Comparison of ENCODE assay signal across 15 cellular contexts in genomic region chr3:28841436-28841835, GRCh38.
DNase-seq lines count a peak whose midpoint lies in the region; ATAC-seq, FAIRE-seq and TF ChIP-seq lines count a peak whose summit lies in the region.
"Had no signal": no experiment of that assay in that cellular context is flagged by ENCODE, and none has a peak within 500 bp of the region (broad histone marks: within the 10 kb centered on the region; RNA-seq: fewer than 3 reads in every experiment).

No MANE protein-coding gene starts in this region.

- TF ChIP-seq CTCF in natural killer cell (IDR thresholded peaks at IDR 0.05) (no peak), WERI-Rb-1 (IDR thresholded peaks at IDR 0.05; ENCODE audit: low read depth, low read length) (no peak)

- WGBS in small intestine, 3 donors: 44 to 93% (median 58%) methylated on average over 2 of the region's 2 CpGs

- H3K36me3 Mint-ChIP-seq in natural killer cell treated with Interleukin-12 subunit alpha and Interleukin-12 subunit beta and Interleukin-15 and Interleukin-18, amount 100 ng/mL, for 72 hours: no peaks in the 10 kb centered on the region
- H3K36me3 Mint-ChIP-seq in natural killer cell: no peaks in the 10 kb centered on the region
- H3K36me3 Mint-ChIP-seq: activated naive CD8-positive, alpha-beta T cell; stimulated activated naive B cell treated with anti-CD40 and anti-IgM and Interleukin-4, amounts not matched to agents 10 μg/mL and 1 μg/mL and 100 μg/mL, for 72 hours had no signal

- ATAC-seq in natural killer cell treated with Interleukin-12 subunit alpha and Interleukin-12 subunit beta and Interleukin-15 and Interleukin-18, amount 100 ng/mL, for 72 hours: peak; percentile 12 to 21
- ATAC-seq in natural killer cell (no peak), HG02678 (IDR thresholded peaks at IDR 0.05; ENCODE audit: unreplicated experiment) (peak; percentile 18), HG03520 (IDR thresholded peaks at IDR 0.05; ENCODE audit: unreplicated experiment) (peak; percentile 20), GM19324 (IDR thresholded peaks at IDR 0.05; ENCODE audit: low FRiP score, unreplicated experiment) (no peak)
- ATAC-seq: heart left ventricle, SK-N-SH treated with all-trans-retinoic acid at 6 μM for 48 hours had no signal

- FAIRE-seq in small intestine (lab: Jason Lieb, UNC): no peak

- no peaks in the 10 kb centered on the region for H3K9me3 ChIP-seq in WERI-Rb-1 (ENCODE audit: severe bottlenecking)
- no peaks in the 10 kb centered on the region for H3K9me3 ChIP-seq in small intestine (ENCODE audit: control insufficient read depth, low read depth)
- H3K9me3 ChIP-seq: heart left ventricle, uterus had no signal

- intact Hi-C loops in natural killer cell (cut with micrococcal nuclease): no loop called here

- H3K4me3 Mint-ChIP-seq in natural killer cell treated with Interleukin-12 subunit alpha and Interleukin-12 subunit beta and Interleukin-15 and Interleukin-18, amount 100 ng/mL, for 72 hours: no peak overlapping the region
- no peak overlapping the region for H3K4me3 Mint-ChIP-seq in natural killer cell
- H3K4me3 Mint-ChIP-seq: activated naive CD8-positive, alpha-beta T cell; stimulated activated naive B cell treated with anti-CD40 and anti-IgM and Interleukin-4, amounts not matched to agents 10 μg/mL and 1 μg/mL and 100 μg/mL, for 72 hours had no signal

- no peak for DNase-seq in natural killer cell treated with Interleukin-12 subunit alpha and Interleukin-12 subunit beta and Interleukin-15 and Interleukin-18, amount 100 ng/mL, for 72 hours (ENCODE audit: low spot score)
- DNase-seq in natural killer cell (no peak), AML-193 (lab: John Stamatoyannopoulos, UW) (no peak), WERI-Rb-1 (no peak), small intestine (no peak)
- DNase-seq: cerebellar nuclear complex; heart left ventricle; OCI-M1; stimulated activated naive B cell treated with anti-CD40 and anti-IgM and Interleukin-4, amounts not matched to agents 10 μg/mL and 1 μg/mL and 100 μg/mL, for 72 hours; uterus had no signal

- H3K36me3 ChIP-seq in WERI-Rb-1: no peaks in the 10 kb centered on the region
- no peaks in the 10 kb centered on the region for H3K36me3 ChIP-seq in small intestine (ENCODE audit: control insufficient read depth in 2 of 2, insufficient read depth in 2 of 2, low read length in 2 of 2)
- H3K36me3 ChIP-seq: heart left ventricle, uterus had no signal

- no peaks in the 10 kb centered on the region for H3K4me1 Mint-ChIP-seq in natural killer cell treated with Interleukin-12 subunit alpha and Interleukin-12 subunit beta and Interleukin-15 and Interleukin-18, amount 100 ng/mL, for 72 hours (ENCODE audit: low read depth in 2 of 2)
- H3K4me1 Mint-ChIP-seq in natural killer cell: no peaks in the 10 kb centered on the region
- H3K4me1 Mint-ChIP-seq: stimulated activated naive B cell treated with anti-CD40 and anti-IgM and Interleukin-4, amounts not matched to agents 10 μg/mL and 1 μg/mL and 100 μg/mL, for 72 hours had no signal

- H3K4me1 ChIP-seq in small intestine (ENCODE audit: control insufficient read depth in 2 of 2, insufficient read depth in 1 of 2, low read depth in 1 of 2, low read length in 1 of 2): no peaks in the 10 kb centered on the region
- H3K4me1 ChIP-seq: heart left ventricle, uterus had no signal

- H3K4me3 ChIP-seq in WERI-Rb-1 (ENCODE audit: low read depth, low read length): no peak overlapping the region
- H3K4me3 ChIP-seq in small intestine (ENCODE audit: low read depth in 1 of 2, low read length in 2 of 2): no peak overlapping the region
- H3K4me3 ChIP-seq: heart left ventricle, uterus had no signal

- H3K27ac ChIP-seq in WERI-Rb-1 (no peak overlapping the region), small intestine (ENCODE audit: low read depth in 1 of 2, low read length in 1 of 2) (no peak overlapping the region)
- H3K27ac ChIP-seq: heart left ventricle, uterus had no signal

- H3K27me3 ChIP-seq in WERI-Rb-1 (ENCODE audit: insufficient read depth, low read depth, severe bottlenecking) (no peaks in the 10 kb centered on the region), small intestine (ENCODE audit: control insufficient read depth in 2 of 2, insufficient read depth in 2 of 2, low read length in 2 of 2) (no peaks in the 10 kb centered on the region)
- H3K27me3 ChIP-seq: heart left ventricle, uterus had no signal

- H3K27me3 Mint-ChIP-seq in natural killer cell treated with Interleukin-12 subunit alpha and Interleukin-12 subunit beta and Interleukin-15 and Interleukin-18, amount 100 ng/mL, for 72 hours: no peaks in the 10 kb centered on the region
- H3K27me3 Mint-ChIP-seq in natural killer cell (ENCODE audit: low read depth in 2 of 2): no peaks in the 10 kb centered on the region
- H3K27me3 Mint-ChIP-seq: stimulated activated naive B cell treated with anti-CD40 and anti-IgM and Interleukin-4, amounts not matched to agents 10 μg/mL and 1 μg/mL and 100 μg/mL, for 72 hours had no signal

- H3K9me3 Mint-ChIP-seq in natural killer cell treated with Interleukin-12 subunit alpha and Interleukin-12 subunit beta and Interleukin-15 and Interleukin-18, amount 100 ng/mL, for 72 hours: peaks cover 4% of the 10 kb centered on the region
- H3K9me3 Mint-ChIP-seq in natural killer cell: peaks cover 2 to 7% of the 10 kb centered on the region in 2 donors
- H3K9me3 Mint-ChIP-seq: stimulated activated naive B cell treated with anti-CD40 and anti-IgM and Interleukin-4, amounts not matched to agents 10 μg/mL and 1 μg/mL and 100 μg/mL, for 72 hours had no signal

- peak overlapping the region in 1 of 2 donors; percentile 23 for H3K27ac Mint-ChIP-seq in natural killer cell treated with Interleukin-12 subunit alpha and Interleukin-12 subunit beta and Interleukin-15 and Interleukin-18, amount 100 ng/mL, for 72 hours
- no peak overlapping the region for H3K27ac Mint-ChIP-seq in natural killer cell
- H3K27ac Mint-ChIP-seq: activated naive CD8-positive, alpha-beta T cell; stimulated activated naive B cell treated with anti-CD40 and anti-IgM and Interleukin-4, amounts not matched to agents 10 μg/mL and 1 μg/mL and 100 μg/mL, for 72 hours had no signal

Comparison
In these comparisons a context has a peak if more than half of its experiments do, and no peak if none do; other contexts are left out.
1. ATAC-seq: peak in natural killer cell treated with Interleukin-12 subunit alpha and Interleukin-12 subunit beta and Interleukin-15 and Interleukin-18, amount 100 ng/mL, for 72 hours (2 of 2), HG02678 (single experiment) and HG03520 (single experiment); none in natural killer cell (0 of 3) and GM19324 (single experiment).